Comparison of ENCODE assay signal across 14 cellular contexts in genomic region chr2:127078691-127079270, GRCh38. TPM values are rescaled to one million over a fixed set of nuclear protein-coding genes. Genes with fewer than 3 reads are reported as not detected.
DNase-seq lines count a peak whose midpoint lies in the region; ATAC-seq and TF ChIP-seq lines count a peak whose summit lies in the region.
"Had no signal": no experiment of that assay in that cellular context is flagged by ENCODE, and none has a peak within 500 bp of the region (broad histone marks: within the 10 kb centered on the region; RNA-seq: fewer than 3 reads in every experiment).

No MANE protein-coding gene starts in this region.

- H3K4me1 Mint-ChIP-seq in T-helper 1 cell treated with Interleukin-12 subunit alpha and Interleukin-12 subunit beta and Interleukin-4 antibody, amounts not matched to agents 30 μg/mL and 1 μg/mL, for 36 hours (ENCODE audit: low read depth), result peaks cover 49% of the 10 kb centered on the region
- H3K4me1 Mint-ChIP-seq in activated B cell treated with CpG ODN at 0.5 μM for 24 hours, result peaks cover 77% of the 10 kb centered on the region
- peaks cover 80 to 87% of the 10 kb centered on the region in 2 donors for H3K4me1 Mint-ChIP-seq in effector memory CD8-positive, alpha-beta T cell (ENCODE audit: low read depth in 2 of 2)

- peak overlapping the region; percentile 73 for H3K27ac Mint-ChIP-seq in T-helper 1 cell treated with Interleukin-12 subunit alpha and Interleukin-12 subunit beta and Interleukin-4 antibody, amounts not matched to agents 30 μg/mL and 1 μg/mL, for 36 hours
- H3K27ac Mint-ChIP-seq in activated B cell treated with CpG ODN at 0.5 μM for 24 hours, result peak overlapping the region; percentile 95
- H3K27ac Mint-ChIP-seq in effector memory CD8-positive, alpha-beta T cell, result peak overlapping the region; percentile 98

- H3K9me3 Mint-ChIP-seq in T-helper 1 cell treated with Interleukin-12 subunit alpha and Interleukin-12 subunit beta and Interleukin-4 antibody, amounts not matched to agents 30 μg/mL and 1 μg/mL, for 36 hours, result no peaks in the 10 kb centered on the region
- H3K9me3 Mint-ChIP-seq in activated B cell treated with CpG ODN at 0.5 μM for 24 hours, result no peaks in the 10 kb centered on the region
- H3K9me3 Mint-ChIP-seq in effector memory CD8-positive, alpha-beta T cell, result no peaks in the 10 kb centered on the region

- TF ChIP-seq POLR2A in uterus (IDR thresholded peaks at IDR 0.05) (no peak), sigmoid colon (IDR thresholded peaks at IDR 0.05) (no peak)

- no peak for TF ChIP-seq EP300 in sigmoid colon (IDR thresholded peaks at IDR 0.05)

- peaks cover 94 to 99% (median 97%) of the 10 kb centered on the region in 3 donors for H3K4me1 ChIP-seq in skeletal muscle tissue (ENCODE audit: control insufficient read depth in 3 of 3, insufficient read depth in 3 of 3, low read length in 3 of 3)
- peaks cover 0 to 32% of the 10 kb centered on the region in 2 donors for H3K4me1 ChIP-seq in uterus
- H3K4me1 ChIP-seq in sigmoid colon, result peaks cover 0 to 28% (median 22%) of the 10 kb centered on the region in 4 donors

- DNase-seq in T-helper 1 cell (no peak), activated B cell treated with CpG ODN at 0.5 μM for 24 hours (no peak), uterus (no peak), sigmoid colon (no peak)
- no peak for DNase-seq in effector memory CD8-positive, alpha-beta T cell
- DNase-seq: GOT3; NCI-H69; stimulated activated CD4-positive, alpha-beta T cell treated with anti-CD3 and anti-CD28 coated beads, Interleukin-4, amount 100 ng/mL, for 1 hour had no signal

- CTCF ChIA-PET in activated B cell treated with CpG ODN at 0.5 μM for 24 hours (lab: Charles Lee), result interaction anchor here (0.8 to 1.8 kb wide), 3 partner anchors 11 to 29 kb away, joined by 3 to 5 read pairs (median 4); partner anchors contain the start of gene BIN1

- no peaks in the 10 kb centered on the region for H3K27me3 ChIP-seq in skeletal muscle tissue (ENCODE audit: control insufficient read depth in 3 of 3, insufficient read depth in 3 of 3, low read length in 3 of 3)
- H3K27me3 ChIP-seq in uterus, result no peaks in the 10 kb centered on the region
- H3K27me3 ChIP-seq in sigmoid colon, result no peaks in the 10 kb centered on the region

- TF ChIP-seq CTCF in activated B cell treated with CpG ODN at 0.5 μM for 24 hours (IDR thresholded peaks at IDR 0.05) (no peak), uterus (IDR thresholded peaks at IDR 0.05) (no peak), sigmoid colon (IDR thresholded peaks at IDR 0.05) (no peak)

- H3K9me3 ChIP-seq in skeletal muscle tissue (ENCODE audit: control insufficient read depth in 3 of 3, low read length in 3 of 3) (no peaks in the 10 kb centered on the region), uterus (no peaks in the 10 kb centered on the region), sigmoid colon (no peaks in the 10 kb centered on the region)

- H3K36me3 ChIP-seq in skeletal muscle tissue (ENCODE audit: control insufficient read depth in 3 of 3, insufficient read depth in 3 of 3, low read length in 3 of 3) (peaks cover 0 to 4% (median 2%) of the 10 kb centered on the region in 3 donors), uterus (no peaks in the 10 kb centered on the region), sigmoid colon (no peaks in the 10 kb centered on the region)

- ATAC-seq in activated B cell treated with CpG ODN at 0.5 μM for 24 hours (ENCODE audit: low read depth), result no peak
- no peak for ATAC-seq in effector memory CD8-positive, alpha-beta T cell (replicated peaks)
- ATAC-seq in GM18907 (IDR thresholded peaks at IDR 0.05; ENCODE audit: unreplicated experiment), result no peak
- ATAC-seq: Right ventricle myocardium inferior had no signal

- peak overlapping the region; percentile 22 to 82 (median 46) for H3K9ac ChIP-seq in skeletal muscle tissue (ENCODE audit: low read depth in 1 of 3, low read length in 3 of 3)

- peak overlapping the region; percentile 45 for H3K4me3 Mint-ChIP-seq in T-helper 1 cell treated with Interleukin-12 subunit alpha and Interleukin-12 subunit beta and Interleukin-4 antibody, amounts not matched to agents 30 μg/mL and 1 μg/mL, for 36 hours
- H3K4me3 Mint-ChIP-seq in activated B cell treated with CpG ODN at 0.5 μM for 24 hours, result peak overlapping the region; percentile 39
- H3K4me3 Mint-ChIP-seq in effector memory CD8-positive, alpha-beta T cell, result peak overlapping the region; percentile 87 to 88

- H3K27me3 Mint-ChIP-seq in T-helper 1 cell treated with Interleukin-12 subunit alpha and Interleukin-12 subunit beta and Interleukin-4 antibody, amounts not matched to agents 30 μg/mL and 1 μg/mL, for 36 hours (ENCODE audit: low read depth), result no peaks in the 10 kb centered on the region
- H3K27me3 Mint-ChIP-seq in activated B cell treated with CpG ODN at 0.5 μM for 24 hours, result no peaks in the 10 kb centered on the region
- no peaks in the 10 kb centered on the region for H3K27me3 Mint-ChIP-seq in effector memory CD8-positive, alpha-beta T cell

- H3K36me3 Mint-ChIP-seq in T-helper 1 cell treated with Interleukin-12 subunit alpha and Interleukin-12 subunit beta and Interleukin-4 antibody, amounts not matched to agents 30 μg/mL and 1 μg/mL, for 36 hours (ENCODE audit: low read depth), result peaks cover 5% of the 10 kb centered on the region
- H3K36me3 Mint-ChIP-seq in activated B cell treated with CpG ODN at 0.5 μM for 24 hours (ENCODE audit: low read depth), result peaks cover 22% of the 10 kb centered on the region
- peaks cover 24% of the 10 kb centered on the region for H3K36me3 Mint-ChIP-seq in effector memory CD8-positive, alpha-beta T cell (ENCODE audit: insufficient read depth)

- POLR2A ChIA-PET in activated B cell treated with CpG ODN at 0.5 μM for 24 hours (lab: Charles Lee), result interaction anchor here (1.5 kb wide), 1 partner anchor 12 kb away, joined by 5 read pairs; no protein-coding TSS in a partner anchor

- intact Hi-C loops in activated B cell treated with CpG ODN at 0.5 μM for 24 hours (cut with micrococcal nuclease), result no loop called here
- intact Hi-C loops in uterus (cut with DNase I; ENCODE audit: low total_unique reads), result no loop called here
- intact Hi-C loops in sigmoid colon (cut with DNase I), result no loop called here

- H3K27ac ChIP-seq in skeletal muscle tissue (ENCODE audit: low read depth, low read length) (peak overlapping the region; percentile 92), uterus (peak overlapping the region in 1 of 2 donors; percentile 11), sigmoid colon (no peak overlapping the region)
- H3K27ac ChIP-seq: 22Rv1, VCaP had no signal

- H3K4me3 ChIP-seq in skeletal muscle tissue (ENCODE audit: low read length in 3 of 3), result peak overlapping the region in 1 of 3 donors; percentile 50
- no peak overlapping the region for H3K4me3 ChIP-seq in uterus
- no peak overlapping the region for H3K4me3 ChIP-seq in sigmoid colon

- WGBS in sigmoid colon, 2 donors, result 67% methylated on average over 5 of the region's 5 CpGs

RNA-seq across cellular contexts. Expression of gene BIN1, which starts 28.2 kb away (rescaled TPM):
- total RNA-seq in activated B cell treated with CpG ODN at 0.5 μM for 24 hours (62.5 and 63.5 TPM in 2 replicates), skeletal muscle tissue (597 TPM), uterus (100 to 1,000 TPM in 1 of 4 donors, 10 to 100 TPM in 3; 41.5 to 112 (median 57.8) TPM), sigmoid colon (10 to 100 TPM; 36.1 to 57.9 (median 43.2) TPM)
- 10 to 100 TPM; 20.3 to 52.9 (median 34.8) TPM for polyA plus RNA-seq in sigmoid colon
